Comparison of ENCODE assay signal across 8 cellular contexts in genomic region chr6:170222498-170223471, GRCh38.
DNase-seq lines count a peak whose midpoint lies in the region; ATAC-seq and TF ChIP-seq lines count a peak whose summit lies in the region.

No MANE protein-coding gene starts in this region.

- H3K4me1 ChIP-seq in gastrocnemius medialis, result peaks cover 9 to 19% of the 10 kb centered on the region in 2 donors

- H3K36me3 ChIP-seq in gastrocnemius medialis, result no peaks in the 10 kb centered on the region

- peaks cover 3% of the 10 kb centered on the region for H3K36me3 Mint-ChIP-seq in effector memory CD8-positive, alpha-beta T cell (ENCODE audit: insufficient read depth)

- no peaks in the 10 kb centered on the region for H3K9me3 Mint-ChIP-seq in effector memory CD8-positive, alpha-beta T cell

- H3K4me1 Mint-ChIP-seq in effector memory CD8-positive, alpha-beta T cell (ENCODE audit: low read depth in 2 of 2), result peaks cover 17 to 19% of the 10 kb centered on the region in 2 donors

- in situ Hi-C loops in gastrocnemius medialis (cut with MboI; ENCODE audit: low sequenced_read_pairs in 4 of 4), result no loop called here

- no peak for TF ChIP-seq POLR2A in gastrocnemius medialis (IDR thresholded peaks at IDR 0.05)

- H3K9me3 ChIP-seq in gastrocnemius medialis, result no peaks in the 10 kb centered on the region

- intact Hi-C loops in gastrocnemius medialis (cut with DNase I; ENCODE audit: low total_unique reads), result no loop called here

- no peak for TF ChIP-seq CTCF in gastrocnemius medialis (IDR thresholded peaks at IDR 0.05 in 4 of 5, conservative IDR thresholded peaks at IDR 0.05 in 1 of 5)

- DNase-seq in M059J (ENCODE audit: low read depth) (peak; percentile 15), NCI-H510A (lab: John Stamatoyannopoulos, UW) (peak; percentile 45), retina (peak; percentile 78), gastrocnemius medialis (no peak)
- DNase-seq in effector memory CD8-positive, alpha-beta T cell, result no peak
- DNase-seq in activated CD4-positive, alpha-beta T cell treated with anti-CD3 and anti-CD28 coated beads, Interleukin-2, amount 50 U/mL, for 4 hours, result no peak

- peak overlapping the region; percentile 30 to 62 for H3K4me3 Mint-ChIP-seq in effector memory CD8-positive, alpha-beta T cell

- peaks cover 8 to 21% of the 10 kb centered on the region in 2 donors for H3K27me3 Mint-ChIP-seq in effector memory CD8-positive, alpha-beta T cell

- peak overlapping the region in 1 of 2 donors; percentile 35 for H3K27ac Mint-ChIP-seq in effector memory CD8-positive, alpha-beta T cell

- no peak overlapping the region for H3K27ac ChIP-seq in gastrocnemius medialis

- no peak overlapping the region for H3K4me3 ChIP-seq in gastrocnemius medialis

- H3K27me3 ChIP-seq in gastrocnemius medialis, result no peaks in the 10 kb centered on the region

- no peak for ATAC-seq in effector memory CD8-positive, alpha-beta T cell (replicated peaks)
- ATAC-seq in GM19455 (IDR thresholded peaks at IDR 0.05; ENCODE audit: unreplicated experiment) (no peak), GM18858 (IDR thresholded peaks at IDR 0.05; ENCODE audit: unreplicated experiment) (no peak), gastrocnemius medialis (no peak)

Comparison
In these comparisons a context has a peak if more than half of its experiments do, and no peak if none do; other contexts are left out.
1. DNase-seq: peak in M059J (single experiment), NCI-H510A (single experiment) and retina (single experiment); none in effector memory CD8-positive, alpha-beta T cell (0 of 3), activated CD4-positive, alpha-beta T cell treated with anti-CD3 and anti-CD28 coated beads, Interleukin-2, amount 50 U/mL, for 4 hours (0 of 2) and gastrocnemius medialis (0 of 2).